In genomic region chr11:86718999-86719398, GRCh38 we compare ENCODE assay signal across 27 cellular contexts.
"Had no signal": no experiment of that assay in that cellular context is flagged by ENCODE, and none has a peak within 500 bp of the region (broad histone marks: within the 10 kb centered on the region; RNA-seq: fewer than 3 reads in every experiment).

No MANE protein-coding gene starts in this region.

- H3K36me3 ChIP-seq: adrenal gland, ascending aorta, esophagus muscularis mucosa, gastrocnemius medialis, ovary, prostate gland, thyroid gland, WERI-Rb-1 had no signal

- H3K4me1 ChIP-seq: adrenal gland, ascending aorta, esophagus muscularis mucosa, gastrocnemius medialis, prostate gland, thyroid gland had no signal

- H3K4me1 Mint-ChIP-seq: activated naive CD4-positive, alpha-beta T cell treated with anti-CD3 and anti-CD28 coated beads, Interleukin-2, amount 50 U/mL, for 24 hours; central memory CD8-positive, alpha-beta T cell; naive thymus-derived CD8-positive, alpha-beta T cell had no signal

- H3K9ac ChIP-seq: neural progenitor cell had no signal

- H3K27me3 ChIP-seq: adrenal gland, ascending aorta, esophagus muscularis mucosa, gastrocnemius medialis, neural progenitor cell, ovary, thyroid gland had no signal

- H3K36me3 Mint-ChIP-seq: activated naive CD4-positive, alpha-beta T cell treated with anti-CD3 and anti-CD28 coated beads, Interleukin-2, amount 50 U/mL, for 24 hours; neural progenitor cell had no signal

- H3K27me3 Mint-ChIP-seq: stimulated activated naive CD8-positive, alpha-beta T cell treated with anti-CD3 and anti-CD28 coated beads, Interleukin-15, Interleukin-2, amounts not matched to agents 100 ng/mL and 50 ng/mL, for 24 hours had no signal

- H3K4me2 ChIP-seq: neural progenitor cell had no signal

- H3K27ac ChIP-seq: adrenal gland, ascending aorta, esophagus muscularis mucosa, gastrocnemius medialis, neural progenitor cell, ovary, prostate gland, thyroid gland had no signal

- DNase-seq: activated CD4-positive, alpha-beta T cell treated with anti-CD3 and anti-CD28 coated beads, Interleukin-2, amount 50 U/mL, for 1 hour; activated CD4-positive, CD25-positive, alpha-beta regulatory T cell treated with anti-CD3 and anti-CD28 coated beads, Interleukin-2, amount 50 U/mL, for 72 hours; activated gamma-delta T cell treated with Interleukin-2 at 50 U/mL for 16 hours; activated T-cell treated with anti-CD3 and anti-CD28 coated beads, Interleukin-2, amount 50 U/mL, for 1 hour; adrenal gland; effector memory CD4-positive, alpha-beta T cell; gastrocnemius medialis; hippocampal formation; left cardiac atrium; naive thymus-derived CD8-positive, alpha-beta T cell; ovary; stimulated activated CD4-positive, alpha-beta T cell treated with anti-CD3 and anti-CD28 coated beads, Interleukin-12 subunit alpha, Interleukin-12 subunit beta, amount 100 ng/mL, for 4 hours; stimulated activated CD4-positive, alpha-beta T cell treated with anti-CD3 and anti-CD28 coated beads, Interleukin-4, amount 100 ng/mL, for 4 hours; substantia nigra; T-helper 1 cell; thyroid gland; WERI-Rb-1 had no signal

- H2AFZ ChIP-seq: neural progenitor cell had no signal

- H3K4me3 ChIP-seq: adrenal gland, ascending aorta, esophagus muscularis mucosa, gastrocnemius medialis, neural progenitor cell, ovary, prostate gland, thyroid gland had no signal

- FAIRE-seq: colon, islet of Langerhans, TTC549 had no signal

- H3K4me3 Mint-ChIP-seq: activated naive CD4-positive, alpha-beta T cell treated with anti-CD3 and anti-CD28 coated beads, Interleukin-2, amount 50 U/mL, for 24 hours; central memory CD8-positive, alpha-beta T cell; naive thymus-derived CD8-positive, alpha-beta T cell; neural progenitor cell; stimulated activated naive CD8-positive, alpha-beta T cell treated with anti-CD3 and anti-CD28 coated beads, Interleukin-15, Interleukin-2, amounts not matched to agents 100 ng/mL and 50 ng/mL, for 24 hours had no signal

- H3K9me3 ChIP-seq: adrenal gland, ovary, prostate gland, thyroid gland had no signal

- ATAC-seq: gastrocnemius medialis; naive thymus-derived CD8-positive, alpha-beta T cell had no signal

- H3K27ac Mint-ChIP-seq: activated naive CD4-positive, alpha-beta T cell treated with anti-CD3 and anti-CD28 coated beads, Interleukin-2, amount 50 U/mL, for 24 hours; naive thymus-derived CD8-positive, alpha-beta T cell; neural progenitor cell; stimulated activated naive CD8-positive, alpha-beta T cell treated with anti-CD3 and anti-CD28 coated beads, Interleukin-15, Interleukin-2, amounts not matched to agents 100 ng/mL and 50 ng/mL, for 24 hours had no signal
